26 cellular contexts compared by ENCODE assay signal in genomic region chr3:107826727-107827126, GRCh38.
"Had no signal": no experiment of that assay in that cellular context is flagged by ENCODE, and none has a peak within 500 bp of the region (broad histone marks: within the 10 kb centered on the region; RNA-seq: fewer than 3 reads in every experiment).

No MANE protein-coding gene starts in this region.

- H3K36me3 ChIP-seq: MG63, SJCRH30 had no signal

- ATAC-seq: activated T-helper 17 cell treated with anti-CD3 and anti-CD28 coated beads, Interleukin-2, amount 50 U/mL, for 72 hours; Right ventricle myocardium inferior had no signal

- DNase-seq: activated CD4-positive, alpha-beta memory T cell treated with anti-CD3 and anti-CD28 coated beads for 36 hours; activated CD4-positive, alpha-beta T cell treated with anti-CD3 and anti-CD28 coated beads, Interleukin-2, amount 10 ng/mL, durations not matched to agents 7 days and 5 days; activated CD4-positive, CD25-positive, alpha-beta regulatory T cell; activated CD8-positive, alpha-beta memory T cell treated with anti-CD3 and anti-CD28 coated beads for 24 hours; activated gamma-delta T cell treated with Interleukin-2 at 50 U/mL for 16 hours; activated naive CD4-positive, alpha-beta T cell treated with anti-CD3 and anti-CD28 coated beads, Interleukin-2, amount 10 ng/mL, durations not matched to agents 7 days and 5 days; activated naive CD8-positive, alpha-beta T cell treated with anti-CD3 and anti-CD28 coated beads for 36 hours; activated T-cell treated with anti-CD3 and anti-CD28 coated beads for 4 hours; activated T-cell treated with anti-CD3 and anti-CD28 coated beads, Interleukin-2, amount 50 U/mL, for 48 hours; anterior cingulate cortex; caudate nucleus; MG63; MV-4-11; NCI-H1092 treated with DMSO at 0.1 percent for 48 hours; NCI-H1417 treated with DMSO at 0.1 percent for 48 hours; NCI-H1694; NCI-H2029; NCI-H2107; NCI-H510A treated with DMSO at 0.1 percent for 48 hours; NCI-H748 treated with DMSO at 0.1 percent for 48 hours; RPMI8226; SJCRH30; SK-N-SH; T-helper 1 cell had no signal

- H3K27ac ChIP-seq: SJCRH30 had no signal

- H3K27me3 ChIP-seq: MG63, SJCRH30 had no signal

- H3K9me3 ChIP-seq: MG63, SJCRH30, SK-N-SH had no signal

- H3K4me1 ChIP-seq: SJCRH30 had no signal

- H3K4me3 ChIP-seq: MG63, SJCRH30 had no signal

- H3K9ac ChIP-seq: SK-N-SH had no signal
